In the genomic region with DNA sequence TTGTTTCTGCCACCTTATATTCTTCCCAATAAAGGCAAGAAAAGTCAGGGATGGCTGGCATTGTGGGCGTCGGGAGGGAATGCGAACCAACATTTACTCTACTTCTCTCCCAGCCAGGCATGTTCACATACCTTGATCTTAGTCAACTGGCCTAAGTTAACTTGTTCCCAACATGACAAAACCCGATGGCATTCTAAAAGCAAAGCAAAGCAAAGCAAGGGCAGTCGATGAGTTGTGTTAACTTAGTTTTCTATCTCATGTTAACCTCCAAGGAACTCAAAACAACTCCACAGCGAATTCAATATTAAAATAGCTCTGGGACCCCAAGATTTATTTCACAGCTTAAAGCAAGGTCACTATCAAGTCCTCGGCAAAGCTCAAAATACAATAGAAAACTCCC, we compare ENCODE assay signal across 8 cellular contexts. TPM values are rescaled to one million over a fixed set of nuclear protein-coding genes. Genes with fewer than 3 reads are reported as not detected.
DNase-seq lines count a peak whose midpoint lies in the region; ATAC-seq, FAIRE-seq and TF ChIP-seq lines count a peak whose summit lies in the region.

No MANE protein-coding gene starts in this region.

- DNase-seq in H54 (ENCODE audit: insufficient read length, low spot score) (no peak), T-helper 17 cell (no peak), foreskin fibroblast (peak in 1 of 2 donors; percentile 27), NCI-H510A (lab: John Stamatoyannopoulos, UW) (no peak), HUDEP-2 (lab: John Stamatoyannopoulos, UW; ENCODE audit: unreplicated experiment in 76 of 76) (no peak), HK-2 (ENCODE audit: unreplicated experiment) (no peak)

- peak; percentile 50 for FAIRE-seq in H54 (lab: Jason Lieb, UNC)

- H3K4me3 Mint-ChIP-seq in T-helper 17 cell: peak overlapping the region; percentile 92

- TF ChIP-seq CTCF in foreskin fibroblast (IDR thresholded peaks at IDR 0.05; ENCODE audit: low read depth, low read length): no peak

- H3K9me3 ChIP-seq in T-helper 17 cell (ENCODE audit: control insufficient read depth, low read length, poor library complexity, severe bottlenecking) (no peaks in the 10 kb centered on the region), skeletal muscle satellite cell (replicated peaks; ENCODE audit: low read length) (no peaks in the 10 kb centered on the region)

- no peaks in the 10 kb centered on the region for H3K27me3 Mint-ChIP-seq in T-helper 17 cell

- H3K4me1 ChIP-seq in skeletal muscle satellite cell (ENCODE audit: control insufficient read depth, insufficient read depth, low read length): peaks cover 45% of the 10 kb centered on the region

- H3K4me3 ChIP-seq in foreskin fibroblast (ENCODE audit: low read depth in 1 of 2, low read length in 2 of 2) (peak overlapping the region; percentile 84 to 87), skeletal muscle satellite cell (ENCODE audit: low read length) (peak overlapping the region; percentile 91)

- H3K4me2 ChIP-seq in skeletal muscle satellite cell (ENCODE audit: low read length): peak overlapping the region; percentile 94

- peak overlapping the region; percentile 90 for H3K9ac ChIP-seq in skeletal muscle satellite cell (ENCODE audit: low read depth, low read length)

- H3K36me3 Mint-ChIP-seq in T-helper 17 cell (ENCODE audit: low read depth): no peaks in the 10 kb centered on the region

- no peak for TF ChIP-seq POLR2A in H54 (IDR thresholded peaks at IDR 0.05; ENCODE audit: low read depth, low read length)

- H3K27me3 ChIP-seq in skeletal muscle satellite cell (ENCODE audit: control insufficient read depth, insufficient read depth, low read length): no peaks in the 10 kb centered on the region

- peaks cover 47% of the 10 kb centered on the region for H3K4me1 Mint-ChIP-seq in T-helper 17 cell

- peaks cover 5% of the 10 kb centered on the region for H3K36me3 ChIP-seq in skeletal muscle satellite cell (ENCODE audit: insufficient read depth, low read length)

- no peak for ATAC-seq in T-helper 17 cell
- ATAC-seq in HG03354 (IDR thresholded peaks at IDR 0.05; ENCODE audit: poor library complexity, severe bottlenecking, unreplicated experiment): no peak

- H3K27ac Mint-ChIP-seq in T-helper 17 cell: peak overlapping the region; percentile 92

RNA-seq across cellular contexts. Expression of a gene that starts 1.2 kb away (rescaled TPM):
- total RNA-seq in T-helper 17 cell: 10 to 100 TPM; 74.4 to 89.1 TPM
- total RNA-seq in skeletal muscle satellite cell (2012; rRNA removed): 33.0 and 45.7 TPM in 2 replicates
